Comparison of ENCODE assay signal across 8 cellular contexts in genomic region chr7:108525985-108526767, GRCh38. TPM values are rescaled to one million over a fixed set of nuclear protein-coding genes. Genes with fewer than 3 reads are reported as not detected.
DNase-seq lines count a peak whose midpoint lies in the region; ATAC-seq and TF ChIP-seq lines count a peak whose summit lies in the region.

TSS of gene PNPLA8 (minus strand) at chr7:108526135. CDS start at chr7:108515491, 10,644 bp downstream.

- no peaks in the 10 kb centered on the region for H3K27me3 Mint-ChIP-seq in activated naive CD8-positive, alpha-beta T cell treated with anti-CD3 and anti-CD28 coated beads, Interleukin-2, amount 50 U/mL, for 24 hours

- intact Hi-C loops in Right ventricle myocardium inferior (cut with DNase I) = loop anchor here (1.0 kb wide), 1 partner anchor 43 kb away; the partner anchor contains the start of genes DNAJB9 and THAP5
- intact Hi-C loops in ovary (cut with DNase I) = loop anchor here in 2 of 4 donors (1.0 to 2.0 kb wide), 2 partner anchors 43 kb away; partner anchors contain the start of genes DNAJB9 (in 2 of the 2) and THAP5 (in 2 of the 2)
- intact Hi-C loops in thyroid gland (cut with DNase I) = loop anchor here (5.0 kb wide), 1 partner anchor 41 kb away; the partner anchor contains the start of genes DNAJB9 and THAP5

- peak; percentile 91 for ATAC-seq in HG02763 (IDR thresholded peaks at IDR 0.05; ENCODE audit: unreplicated experiment)
- ATAC-seq in activated naive CD8-positive, alpha-beta T cell treated with anti-CD3 and anti-CD28 coated beads, Interleukin-2, amount 50 U/mL, for 24 hours = peak; percentile 94
- peak; percentile 97 for ATAC-seq in Right ventricle myocardium inferior

- H3K27ac ChIP-seq in ovary (peak within 1 kb of the TSS; percentile 94 to 98), thyroid gland (peak within 1 kb of the TSS; percentile 85 to 99 (median 98))

- H3K4me1 ChIP-seq in ovary (ENCODE audit: insufficient read depth) (peaks cover 4% of the 10 kb centered on the region), thyroid gland (peaks cover 17 to 18% of the 10 kb centered on the region in 2 donors)

- DNase-seq in GM12865 (ENCODE audit: low read depth) (peak; percentile 99), NCI-H1417 treated with DMSO at 0.1 percent for 48 hours (lab: John Stamatoyannopoulos, UW) (peak; percentile 98), SW480 (ENCODE audit: low spot score) (peak; percentile 99), Right ventricle myocardium inferior (ENCODE audit: missing footprints) (peak; percentile 100), ovary (peak; percentile 100), thyroid gland (peak; percentile 100)
- peak; percentile 100 for DNase-seq in activated naive CD8-positive, alpha-beta T cell treated with anti-CD3 and anti-CD28 coated beads, Interleukin-2, amount 50 U/mL, for 24 hours

- H3K4me3 ChIP-seq in GM12865 (ENCODE audit: low read depth, low read length) = peak within 1 kb of the TSS; percentile 59
- peak within 1 kb of the TSS; percentile 57 for H3K4me3 ChIP-seq in ovary
- peak within 1 kb of the TSS; percentile 29 to 45 (median 43) for H3K4me3 ChIP-seq in thyroid gland (replicated peaks in 1 of 3)

- peak within 1 kb of the TSS; percentile 93 for H3K4me3 Mint-ChIP-seq in activated naive CD8-positive, alpha-beta T cell treated with anti-CD3 and anti-CD28 coated beads, Interleukin-2, amount 50 U/mL, for 24 hours

- TF ChIP-seq CTCF in GM12865 (IDR thresholded peaks at IDR 0.05; ENCODE audit: insufficient read depth, low read depth, low read length, missing control alignments) = no peak
- TF ChIP-seq CTCF in ovary (IDR thresholded peaks at IDR 0.05) = peak in 2 of 3 donors; percentile 18 to 28
- peak in 1 of 6 experiments; percentile 13 for TF ChIP-seq CTCF in thyroid gland (IDR thresholded peaks at IDR 0.05)

- H3K36me3 ChIP-seq in ovary (no peaks in the 10 kb centered on the region), thyroid gland (no peaks in the 10 kb centered on the region)

- TF ChIP-seq EP300 in ovary (IDR thresholded peaks at IDR 0.05) = peak; percentile 98

- H3K4me1 Mint-ChIP-seq in activated naive CD8-positive, alpha-beta T cell treated with anti-CD3 and anti-CD28 coated beads, Interleukin-2, amount 50 U/mL, for 24 hours = peaks cover 50% of the 10 kb centered on the region

- TF ChIP-seq POLR2A in ovary (IDR thresholded peaks at IDR 0.05) (peak; percentile 97), thyroid gland (IDR thresholded peaks at IDR 0.05) (peak; percentile 66 to 93)

- peak within 1 kb of the TSS; percentile 98 for H3K27ac Mint-ChIP-seq in activated naive CD8-positive, alpha-beta T cell treated with anti-CD3 and anti-CD28 coated beads, Interleukin-2, amount 50 U/mL, for 24 hours

- H3K36me3 Mint-ChIP-seq in activated naive CD8-positive, alpha-beta T cell treated with anti-CD3 and anti-CD28 coated beads, Interleukin-2, amount 50 U/mL, for 24 hours (ENCODE audit: low read depth) = peaks cover 3% of the 10 kb centered on the region

- H3K9me3 ChIP-seq in ovary (no peaks in the 10 kb centered on the region), thyroid gland (no peaks in the 10 kb centered on the region)

- H3K9me3 Mint-ChIP-seq in activated naive CD8-positive, alpha-beta T cell treated with anti-CD3 and anti-CD28 coated beads, Interleukin-2, amount 50 U/mL, for 24 hours = no peaks in the 10 kb centered on the region

- 0 to 1% (median 0%) methylated on average over 53 to 64 of the region's 64 CpGs for WGBS in ovary, 3 donors
- WGBS in thyroid gland, 2 donors = 0% methylated on average over 30 to 42 of the region's 64 CpGs

- H3K27me3 ChIP-seq in ovary (no peaks in the 10 kb centered on the region), thyroid gland (no peaks in the 10 kb centered on the region)

RNA-seq across cellular contexts. Expression of gene PNPLA8, which starts in this region (rescaled TPM):
- total RNA-seq in Right ventricle myocardium inferior (31.1 TPM), ovary (10 to 100 TPM; 21.2 to 39.7 (median 26.2) TPM), thyroid gland (10 to 100 TPM; 42.9 to 62.1 (median 47.2) TPM)
- 10 to 100 TPM; 16.8 to 18.1 TPM for polyA plus RNA-seq in ovary

Comparison
In these comparisons a context has a peak if more than half of its experiments do, and no peak if none do; other contexts are left out.
1. Peak in every context shown above with its lines: DNase-seq, ATAC-seq, H3K4me3 ChIP-seq and H3K27ac ChIP-seq.